Comparison of ENCODE assay signal across 8 cellular contexts in genomic region chr7:104207731-104208420, GRCh38.
DNase-seq lines count a peak whose midpoint lies in the region; ATAC-seq and TF ChIP-seq lines count a peak whose summit lies in the region.

ORC5 (minus strand) TSS chr7:104208013; CDS start chr7:104207904, 109 bp downstream.

- ATAC-seq in HG02798 (IDR thresholded peaks at IDR 0.05; ENCODE audit: poor library complexity, unreplicated experiment), result peak; percentile 100

- TF ChIP-seq CTCF in GM13977 (IDR thresholded peaks at IDR 0.05; ENCODE audit: extremely low read depth, insufficient read depth, missing control alignments), result no peak

- in situ Hi-C loops in GM13977 (cut with MboI; ENCODE audit: low pct_unique_long_range_greater_than_20kb, low sequenced_read_pairs, unreplicated experiment), result no loop called here

- DNase-seq in GM13977 (ENCODE audit: low spot score), result peak; percentile 90
- peak; percentile 82 for DNase-seq in NCI-H146 (lab: John Stamatoyannopoulos, UW)
- DNase-seq in T-helper 2 cell, result peak; percentile 33 to 90 (median 65)
- peak in 57 of 58 donors; percentile 13 to 82 (median 57) for DNase-seq in anterior cingulate cortex (lab: John Stamatoyannopoulos, UW)
- peak; percentile 81 for DNase-seq in hepatic stellate cell (ENCODE audit: low spot score)
- peak; percentile 94 for DNase-seq in retina
- no peak for DNase-seq in OCI-M2 (lab: John Stamatoyannopoulos, UW; ENCODE audit: unreplicated experiment)
